In the genomic region with DNA sequence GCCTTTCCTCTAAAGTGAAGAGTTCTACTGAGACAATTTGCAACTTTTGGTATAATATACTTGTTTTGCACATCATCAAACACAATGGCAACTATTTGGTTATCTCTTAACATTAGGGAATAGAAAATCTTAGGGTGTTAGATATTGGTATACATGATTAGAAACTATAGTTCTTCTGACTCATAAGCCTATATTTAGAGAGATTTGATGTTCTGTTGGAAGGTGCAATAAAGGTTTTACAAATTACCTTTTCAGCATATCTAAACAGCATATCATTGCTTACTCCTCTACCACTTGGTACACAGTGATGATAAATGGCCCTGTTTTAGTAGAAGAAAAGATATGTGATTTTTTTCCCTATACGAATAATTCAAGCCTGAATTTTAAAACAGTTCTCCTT, we compare ENCODE assay signal across 20 cellular contexts. TPM values are rescaled to one million over a fixed set of nuclear protein-coding genes. Genes with fewer than 3 reads are reported as not detected.
DNase-seq lines count a peak whose midpoint lies in the region; ATAC-seq, FAIRE-seq and TF ChIP-seq lines count a peak whose summit lies in the region.
"Had no signal": no experiment of that assay in that cellular context is flagged by ENCODE, and none has a peak within 500 bp of the region (broad histone marks: within the 10 kb centered on the region; RNA-seq: fewer than 3 reads in every experiment).

No MANE protein-coding gene starts in this region.

- H3K9me3 ChIP-seq in naive thymus-derived CD4-positive, alpha-beta T cell (ENCODE audit: control insufficient read depth in 2 of 3, low read length in 3 of 3): no peaks in the 10 kb centered on the region
- H3K9me3 ChIP-seq in prostate gland: no peaks in the 10 kb centered on the region
- H3K9me3 ChIP-seq: body of pancreas, esophagus squamous epithelium, heart right ventricle, mucosa of descending colon, SK-N-SH had no signal

- no peak for ATAC-seq in activated CD8-positive, alpha-beta T cell treated with anti-CD3 and anti-CD28 coated beads, Interleukin-2, amount 10 ng/mL, durations not matched to agents 7 days and 5 days
- no peak for ATAC-seq in naive thymus-derived CD4-positive, alpha-beta T cell
- no peak for ATAC-seq in GM18505 (IDR thresholded peaks at IDR 0.05; ENCODE audit: unreplicated experiment)
- ATAC-seq: body of pancreas, heart right ventricle, PC-3 had no signal

- peaks cover 78% of the 10 kb centered on the region for H3K36me3 Mint-ChIP-seq in T-helper 2 cell treated with Interferon-gamma antibody and Interleukin-4, amounts not matched to agents 5 μg/mL and 100 μg/mL, for 36 hours (ENCODE audit: low read depth)
- H3K36me3 Mint-ChIP-seq in activated CD8-positive, alpha-beta T cell treated with anti-CD3 and anti-CD28 coated beads, Interleukin-2, amount 10 ng/mL, durations not matched to agents 7 days and 5 days (ENCODE audit: low read depth): peaks cover 72% of the 10 kb centered on the region
- H3K36me3 Mint-ChIP-seq in naive thymus-derived CD4-positive, alpha-beta T cell: peaks cover 19 to 59% (median 39%) of the 10 kb centered on the region in 5 donors

- H3K9me3 Mint-ChIP-seq in T-helper 2 cell treated with Interferon-gamma antibody and Interleukin-4, amounts not matched to agents 5 μg/mL and 100 μg/mL, for 36 hours: peaks cover 10% of the 10 kb centered on the region
- no peaks in the 10 kb centered on the region for H3K9me3 Mint-ChIP-seq in activated CD8-positive, alpha-beta T cell treated with anti-CD3 and anti-CD28 coated beads, Interleukin-2, amount 10 ng/mL, durations not matched to agents 7 days and 5 days (ENCODE audit: insufficient read depth)
- H3K9me3 Mint-ChIP-seq in naive thymus-derived CD4-positive, alpha-beta T cell: peaks cover 0 to 18% (median 5%) of the 10 kb centered on the region in 11 donors

- H3K4me3 Mint-ChIP-seq in T-helper 2 cell treated with Interferon-gamma antibody and Interleukin-4, amounts not matched to agents 5 μg/mL and 100 μg/mL, for 36 hours: peak overlapping the region; percentile 86
- peak overlapping the region; percentile 35 for H3K4me3 Mint-ChIP-seq in activated CD8-positive, alpha-beta T cell treated with anti-CD3 and anti-CD28 coated beads, Interleukin-2, amount 10 ng/mL, durations not matched to agents 7 days and 5 days
- H3K4me3 Mint-ChIP-seq in naive thymus-derived CD4-positive, alpha-beta T cell: peak overlapping the region; percentile 38 to 95 (median 92)

- H3K27ac ChIP-seq in naive thymus-derived CD4-positive, alpha-beta T cell (ENCODE audit: low read depth, low read length): peak overlapping the region; percentile 82
- H3K27ac ChIP-seq in prostate gland: no peak overlapping the region
- H3K27ac ChIP-seq: VCaP had no signal

- H3K27me3 ChIP-seq in naive thymus-derived CD4-positive, alpha-beta T cell (ENCODE audit: control insufficient read depth in 2 of 2, insufficient read depth in 2 of 2, low read length in 2 of 2): no peaks in the 10 kb centered on the region
- H3K27me3 ChIP-seq in prostate gland (replicated peaks; ENCODE audit: insufficient read depth): no peaks in the 10 kb centered on the region
- H3K27me3 ChIP-seq: body of pancreas, esophagus squamous epithelium, heart right ventricle had no signal

- H3K27ac Mint-ChIP-seq in T-helper 2 cell treated with Interferon-gamma antibody and Interleukin-4, amounts not matched to agents 5 μg/mL and 100 μg/mL, for 36 hours: no peak overlapping the region
- no peak overlapping the region for H3K27ac Mint-ChIP-seq in activated CD8-positive, alpha-beta T cell treated with anti-CD3 and anti-CD28 coated beads, Interleukin-2, amount 10 ng/mL, durations not matched to agents 7 days and 5 days
- H3K27ac Mint-ChIP-seq in naive thymus-derived CD4-positive, alpha-beta T cell: peak overlapping the region; percentile 94 to 99 (median 95)

- peaks cover 50% of the 10 kb centered on the region for H3K4me1 Mint-ChIP-seq in T-helper 2 cell treated with Interferon-gamma antibody and Interleukin-4, amounts not matched to agents 5 μg/mL and 100 μg/mL, for 36 hours (ENCODE audit: low read depth)
- peaks cover 39% of the 10 kb centered on the region for H3K4me1 Mint-ChIP-seq in activated CD8-positive, alpha-beta T cell treated with anti-CD3 and anti-CD28 coated beads, Interleukin-2, amount 10 ng/mL, durations not matched to agents 7 days and 5 days (ENCODE audit: low read depth)
- peaks cover 40 to 73% (median 66%) of the 10 kb centered on the region in 7 donors for H3K4me1 Mint-ChIP-seq in naive thymus-derived CD4-positive, alpha-beta T cell

- peaks cover 27 to 33% of the 10 kb centered on the region in 2 donors for H3K4me1 ChIP-seq in naive thymus-derived CD4-positive, alpha-beta T cell (ENCODE audit: control insufficient read depth in 2 of 2, insufficient read depth in 2 of 2, low read length in 2 of 2)
- no peaks in the 10 kb centered on the region for H3K4me1 ChIP-seq in prostate gland (replicated peaks)
- H3K4me1 ChIP-seq: body of pancreas, esophagus squamous epithelium had no signal

- CTCF ChIA-PET in activated CD8-positive, alpha-beta T cell treated with anti-CD3 and anti-CD28 coated beads, Interleukin-2, amount 10 ng/mL, durations not matched to agents 7 days and 5 days (lab: Charles Lee): interaction anchor here (1.0 to 1.5 kb wide), 3 partner anchors 14 to 92 kb away, joined by 3 to 4 read pairs (median 3); no protein-coding TSS in a partner anchor
- CTCF ChIA-PET in naive thymus-derived CD4-positive, alpha-beta T cell (lab: Charles Lee): no interaction called here

- FAIRE-seq in GM12891 (lab: Jason Lieb, UNC): peak; percentile 33
- FAIRE-seq: G401.6, kidney had no signal

- WGBS in prostate gland: 90% methylated on average over 1 of the region's 1 CpG

- TF ChIP-seq CTCF in prostate gland (IDR thresholded peaks at IDR 0.05): no peak

- H3K27me3 Mint-ChIP-seq in T-helper 2 cell treated with Interferon-gamma antibody and Interleukin-4, amounts not matched to agents 5 μg/mL and 100 μg/mL, for 36 hours (ENCODE audit: low read depth): no peaks in the 10 kb centered on the region
- H3K27me3 Mint-ChIP-seq in activated CD8-positive, alpha-beta T cell treated with anti-CD3 and anti-CD28 coated beads, Interleukin-2, amount 10 ng/mL, durations not matched to agents 7 days and 5 days (ENCODE audit: low read depth): no peaks in the 10 kb centered on the region
- H3K27me3 Mint-ChIP-seq in naive thymus-derived CD4-positive, alpha-beta T cell: no peaks in the 10 kb centered on the region

- peaks cover 13 to 21% (median 15%) of the 10 kb centered on the region in 3 experiments for H3K36me3 ChIP-seq in naive thymus-derived CD4-positive, alpha-beta T cell (ENCODE audit: control insufficient read depth in 2 of 3, insufficient read depth in 3 of 3, low read length in 3 of 3)
- no peaks in the 10 kb centered on the region for H3K36me3 ChIP-seq in prostate gland

- no peak for DNase-seq in T-helper 2 cell treated with Interferon-gamma antibody and Interleukin-4, amounts not matched to agents 5 μg/mL and 100 μg/mL, for 36 hours (ENCODE audit: low spot score)
- no peak for DNase-seq in T-helper 2 cell
- no peak for DNase-seq in GM12891 (ENCODE audit: insufficient read length, low spot score)
- no peak for DNase-seq in activated CD8-positive, alpha-beta T cell treated with anti-CD3 and anti-CD28 coated beads, Interleukin-2, amount 10 ng/mL, durations not matched to agents 7 days and 5 days
- no peak for DNase-seq in naive thymus-derived CD4-positive, alpha-beta T cell
- no peak for DNase-seq in ureter (ENCODE audit: low spot score)
- no peak for DNase-seq in prostate gland (ENCODE audit: low spot score)
- DNase-seq: 8988T, body of pancreas, dermis blood vessel endothelial cell, esophagus squamous epithelium, heart right ventricle, kidney, mucosa of descending colon, PC-3, SK-N-SH had no signal

- POLR2A ChIA-PET in activated CD8-positive, alpha-beta T cell treated with anti-CD3 and anti-CD28 coated beads, Interleukin-2, amount 10 ng/mL, durations not matched to agents 7 days and 5 days (lab: Charles Lee): interaction anchor here (1.4 kb wide), 2 partner anchors 11 to 14 kb away, joined by 4 to 8 read pairs; a partner anchor contains a TSS
- POLR2A ChIA-PET in naive thymus-derived CD4-positive, alpha-beta T cell (lab: Charles Lee): interaction anchor here (0.8 to 2.6 kb wide), 4 partner anchors 9 to 43 kb away, joined by 6 to 17 read pairs (median 10); a partner anchor contains a TSS

- intact Hi-C loops in naive thymus-derived CD4-positive, alpha-beta T cell (cut with micrococcal nuclease): loop anchor here (2.0 to 5.0 kb wide), 2 partner anchors 13 to 40 kb away; a partner anchor contains a TSS
- intact Hi-C loops in prostate gland (cut with DNase I): no loop called here

- H3K4me3 ChIP-seq in naive thymus-derived CD4-positive, alpha-beta T cell (ENCODE audit: low read length): peak overlapping the region; percentile 63
- H3K4me3 ChIP-seq in prostate gland: no peak overlapping the region
- H3K4me3 ChIP-seq: body of pancreas, esophagus squamous epithelium, mucosa of descending colon had no signal

- TF ChIP-seq POLR2A in GM12891 (IDR thresholded peaks at IDR 0.05; ENCODE audit: low read depth, low read length): no peak
- TF ChIP-seq POLR2A in GM18505 (IDR thresholded peaks at IDR 0.05; ENCODE audit: borderline replicate concordance, extremely low read depth, insufficient read depth, insufficient read length): no peak
- TF ChIP-seq POLR2A in prostate gland (IDR thresholded peaks at IDR 0.05): no peak

TF ChIP-seq in GM12891, 5 proteins besides CTCF, POLR2A, EP300 and RAD21 (continues in another document):
- no peak for TF ChIP-seq POU2F2 (IDR thresholded peaks at IDR 0.05; ENCODE audit: low read depth, low read length)

RNA-seq across cellular contexts. Expression of a gene that starts 6.2 kb away (rescaled TPM):
- 56.8 TPM for polyA plus RNA-seq in GM12891 (2012; ENCODE audit: low read depth, missing spikeins)
- 10 to 100 TPM; 49.1 to 52.6 TPM for total RNA-seq in activated CD8-positive, alpha-beta T cell treated with anti-CD3 and anti-CD28 coated beads, Interleukin-2, amount 10 ng/mL, durations not matched to agents 7 days and 5 days
- 100 to 1,000 TPM in 3 of 5 experiments, 10 to 100 TPM in 2; 57.8 to 154 (median 134) TPM for total RNA-seq in naive thymus-derived CD4-positive, alpha-beta T cell
- 10 to 100 TPM; 80.4 to 84.4 TPM for polyA plus RNA-seq in naive thymus-derived CD4-positive, alpha-beta T cell
- total RNA-seq in ureter (6.5 TPM), prostate gland (1 to 10 TPM; 4.6 to 8.9 TPM)

RNA-seq across cellular contexts. Expression of a gene that starts 10.6 kb away (rescaled TPM):
- 0.53 TPM for polyA plus RNA-seq in GM12891 (2012; ENCODE audit: low read depth, missing spikeins)
- under 1 TPM; 0.29 to 0.50 TPM for total RNA-seq in activated CD8-positive, alpha-beta T cell treated with anti-CD3 and anti-CD28 coated beads, Interleukin-2, amount 10 ng/mL, durations not matched to agents 7 days and 5 days
- 1 to 10 TPM in 1 of 5 experiments, under 1 TPM in 4; 0.41 to 1.0 (median 0.81) TPM for total RNA-seq in naive thymus-derived CD4-positive, alpha-beta T cell
- polyA plus RNA-seq in naive thymus-derived CD4-positive, alpha-beta T cell: not detected
- total RNA-seq in ureter: not detected
- not detected for total RNA-seq in prostate gland
- total RNA-seq: kidney, NCI-H460, PC-3 had no signal

RNA-seq across cellular contexts. Expression of a gene that starts 13.8 kb away (rescaled TPM):
- 14.6 TPM for polyA plus RNA-seq in GM12891 (2012; ENCODE audit: low read depth, missing spikeins)
- 10 to 100 TPM; 40.4 to 44.2 TPM for total RNA-seq in activated CD8-positive, alpha-beta T cell treated with anti-CD3 and anti-CD28 coated beads, Interleukin-2, amount 10 ng/mL, durations not matched to agents 7 days and 5 days
- 100 to 1,000 TPM in 2 of 5 experiments, 10 to 100 TPM in 3; 40.9 to 134 (median 60.2) TPM for total RNA-seq in naive thymus-derived CD4-positive, alpha-beta T cell
- polyA plus RNA-seq in naive thymus-derived CD4-positive, alpha-beta T cell: 10 to 100 TPM; 61.1 to 68.3 TPM
- total RNA-seq in ureter: 2.7 TPM
- 1 to 10 TPM; 2.6 to 4.9 TPM for total RNA-seq in prostate gland
- total RNA-seq: dermis blood vessel endothelial cell, NCI-H460, PC-3 had no signal

Comparison
In these comparisons a context has a peak if more than half of its experiments do, and no peak if none do; other contexts are left out.
1. H3K27ac Mint-ChIP-seq: peak in naive thymus-derived CD4-positive, alpha-beta T cell (9 of 9); none in T-helper 2 cell treated with Interferon-gamma antibody and Interleukin-4, amounts not matched to agents 5 μg/mL and 100 μg/mL, for 36 hours (single experiment) and activated CD8-positive, alpha-beta T cell treated with anti-CD3 and anti-CD28 coated beads, Interleukin-2, amount 10 ng/mL, durations not matched to agents 7 days and 5 days (single experiment).
2. H3K4me3 Mint-ChIP-seq: peak in every context shown above with its lines; median percentile 92 in naive thymus-derived CD4-positive, alpha-beta T cell; 86 in T-helper 2 cell treated with Interferon-gamma antibody and Interleukin-4, amounts not matched to agents 5 μg/mL and 100 μg/mL, for 36 hours; 35 in activated CD8-positive, alpha-beta T cell treated with anti-CD3 and anti-CD28 coated beads, Interleukin-2, amount 10 ng/mL, durations not matched to agents 7 days and 5 days.
3. RNA of a gene that starts 13.8 kb away (total RNA-seq): 40.9 to 134 TPM in naive thymus-derived CD4-positive, alpha-beta T cell and 40.4 to 44.2 TPM in activated CD8-positive, alpha-beta T cell treated with anti-CD3 and anti-CD28 coated beads, Interleukin-2, amount 10 ng/mL, durations not matched to agents 7 days and 5 days; 2.6 to 4.9 TPM in prostate gland and 2.7 TPM in ureter (single experiment); every median in the first group is over 4 times any median in the second.